ENCODE assay signal across 10 cellular contexts in genomic region chr14:32986791-32987545, GRCh38. TPM values are rescaled to one million over a fixed set of nuclear protein-coding genes. Genes with fewer than 3 reads are reported as not detected.
DNase-seq lines count a peak whose midpoint lies in the region; ATAC-seq and TF ChIP-seq lines count a peak whose summit lies in the region.
"Had no signal": no experiment of that assay in that cellular context is flagged by ENCODE, and none has a peak within 500 bp of the region (broad histone marks: within the 10 kb centered on the region; RNA-seq: fewer than 3 reads in every experiment).

No MANE protein-coding gene starts in this region.

- H3K9me3 ChIP-seq in right atrium auricular region (no peaks in the 10 kb centered on the region), duodenal mucosa (ENCODE audit: control insufficient read depth in 1 of 2, low read length in 2 of 2) (no peaks in the 10 kb centered on the region), mesenchymal stem cell (ENCODE audit: control insufficient read depth, low read length) (no peaks in the 10 kb centered on the region)

- H3K79me1 ChIP-seq in mesenchymal stem cell (replicated peaks; ENCODE audit: low read length, poor library complexity, severe bottlenecking), result no peaks in the 10 kb centered on the region

- no peaks in the 10 kb centered on the region for H3K36me3 ChIP-seq in right atrium auricular region
- no peaks in the 10 kb centered on the region for H3K36me3 ChIP-seq in duodenal mucosa (ENCODE audit: control insufficient read depth in 1 of 2, insufficient read depth in 2 of 2, low read length in 2 of 2)
- H3K36me3 ChIP-seq in mesenchymal stem cell (ENCODE audit: control insufficient read depth in 1 of 2, insufficient read depth in 2 of 2, low read depth in 1 of 2, low read length in 2 of 2), result no peaks in the 10 kb centered on the region

- peak overlapping the region; percentile 49 for H2BK120ac ChIP-seq in mesenchymal stem cell (ENCODE audit: low read depth, low read length)

- H4K8ac ChIP-seq in mesenchymal stem cell (ENCODE audit: low read length), result no peak overlapping the region

- peaks cover 6% of the 10 kb centered on the region for H3K4me1 Mint-ChIP-seq in type B pancreatic cell (ENCODE audit: unreplicated experiment)

- intact Hi-C loops in Right ventricle myocardium inferior (cut with DNase I), result no loop called here

- DNase-seq in Right ventricle myocardium inferior (ENCODE audit: missing footprints), result no peak
- no peak for DNase-seq in right atrium auricular region (ENCODE audit: low spot score)
- DNase-seq in mesenchymal stem cell, result peak; percentile 63
- DNase-seq in type B pancreatic cell (ENCODE audit: extremely low spot score, unreplicated experiment), result no peak
- DNase-seq in mesenteric fat pad (ENCODE audit: low spot score), result no peak
- DNase-seq: stimulated activated CD8-positive, alpha-beta memory T cell treated with anti-CD3 and anti-CD28 coated beads, Interleukin-4, amount 100 ng/mL, for 48 hours had no signal

- H3K23ac ChIP-seq in mesenchymal stem cell (ENCODE audit: low read length in 2 of 2), result peak overlapping the region in 1 of 2 experiments; percentile 72

- H3K4me3 Mint-ChIP-seq in type B pancreatic cell, result peak overlapping the region; percentile 42

- H3K27ac ChIP-seq in right atrium auricular region (peak overlapping the region in 1 of 2 donors; percentile 66), duodenal mucosa (ENCODE audit: low read depth, low read length) (peak overlapping the region; percentile 2), mesenchymal stem cell (ENCODE audit: low read length, poor library complexity, severe bottlenecking) (no peak overlapping the region)
- H3K27ac ChIP-seq: skin epidermis had no signal

- H3K18ac ChIP-seq in mesenchymal stem cell (ENCODE audit: low read depth in 1 of 2, low read length in 2 of 2), result peak overlapping the region; percentile 48 to 71

- no peak for TF ChIP-seq CTCF in right atrium auricular region (IDR thresholded peaks at IDR 0.05)
- TF ChIP-seq CTCF in type B pancreatic cell (conservative IDR thresholded peaks at IDR 0.05), result no peak

- H3K9ac ChIP-seq in duodenal mucosa (ENCODE audit: low read depth in 1 of 2, low read length in 2 of 2) (no peak overlapping the region), mesenchymal stem cell (ENCODE audit: low read length) (no peak overlapping the region)

- no peak overlapping the region for H2AK5ac ChIP-seq in mesenchymal stem cell (ENCODE audit: low read length, severe bottlenecking)

- H3K4me2 ChIP-seq in mesenchymal stem cell (ENCODE audit: low read length, poor library complexity, severe bottlenecking), result no peak overlapping the region

- no peak overlapping the region for H3K4ac ChIP-seq in mesenchymal stem cell (ENCODE audit: low read depth in 1 of 2, low read length in 2 of 2)

- H3K4me1 ChIP-seq in right atrium auricular region, result no peaks in the 10 kb centered on the region
- no peaks in the 10 kb centered on the region for H3K4me1 ChIP-seq in duodenal mucosa (ENCODE audit: control insufficient read depth in 1 of 2, insufficient read depth in 2 of 2, low read length in 2 of 2)
- peaks cover 2% of the 10 kb centered on the region for H3K4me1 ChIP-seq in mesenchymal stem cell (ENCODE audit: control insufficient read depth, insufficient read depth, low read depth, low read length)

- H2BK15ac ChIP-seq in mesenchymal stem cell (ENCODE audit: low read depth, poor library complexity, severe bottlenecking), result peak overlapping the region; percentile 23

- peak overlapping the region; percentile 31 to 89 for H2BK12ac ChIP-seq in mesenchymal stem cell (ENCODE audit: low read length in 2 of 2)

- H3K27me3 Mint-ChIP-seq in type B pancreatic cell, result no peaks in the 10 kb centered on the region

- WGBS in mesenchymal stem cell, result 94% methylated on average over 3 of the region's 7 CpGs

- H4K91ac ChIP-seq in mesenchymal stem cell (ENCODE audit: low read length), result no peak overlapping the region

- H2BK5ac ChIP-seq in mesenchymal stem cell (ENCODE audit: low read depth, low read length, poor library complexity, severe bottlenecking), result no peak overlapping the region

- no peaks in the 10 kb centered on the region for H3K27me3 ChIP-seq in right atrium auricular region
- H3K27me3 ChIP-seq in duodenal mucosa (ENCODE audit: control insufficient read depth in 1 of 2, insufficient read depth in 2 of 2, low read length in 2 of 2), result no peaks in the 10 kb centered on the region
- no peaks in the 10 kb centered on the region for H3K27me3 ChIP-seq in mesenchymal stem cell (ENCODE audit: control insufficient read depth in 1 of 2, insufficient read depth in 1 of 2, low read length in 2 of 2)

- ATAC-seq in Right ventricle myocardium inferior (peak; percentile 79), HG03565 (IDR thresholded peaks at IDR 0.05; ENCODE audit: unreplicated experiment) (no peak), HG02885 (IDR thresholded peaks at IDR 0.05; ENCODE audit: poor library complexity, unreplicated experiment) (no peak)

- no peak overlapping the region for H2AFZ ChIP-seq in mesenchymal stem cell (ENCODE audit: low read depth, low read length)

- H3K14ac ChIP-seq in mesenchymal stem cell (ENCODE audit: low read length in 2 of 2), result no peak overlapping the region

- H3K36me3 Mint-ChIP-seq in type B pancreatic cell, result no peaks in the 10 kb centered on the region

- H3K9me3 Mint-ChIP-seq in type B pancreatic cell, result peaks cover 7% of the 10 kb centered on the region

- H3K27ac Mint-ChIP-seq in type B pancreatic cell, result peak overlapping the region; percentile 12

- no peak overlapping the region for H3K4me3 ChIP-seq in right atrium auricular region
- H3K4me3 ChIP-seq in duodenal mucosa (ENCODE audit: low read depth in 1 of 2, low read length in 2 of 2), result no peak overlapping the region
- no peak overlapping the region for H3K4me3 ChIP-seq in mesenchymal stem cell (ENCODE audit: insufficient read depth in 1 of 2, low read depth in 1 of 2, low read length in 2 of 2)
- H3K4me3 ChIP-seq: skin epidermis had no signal

RNA-seq across cellular contexts. Expression of gene NPAS3, which starts 48.3 kb away (rescaled TPM):
- total RNA-seq in Right ventricle myocardium inferior (1.9 TPM), right atrium auricular region (1 to 10 TPM in 1 of 2 donors, under 1 TPM in 1; 0.67 to 1.3 TPM), type B pancreatic cell (ENCODE audit: low replicate concordance) (3.4 and 8.7 TPM in 2 replicates), mesenteric fat pad (3.6 TPM)
- polyA plus RNA-seq in mesenchymal stem cell (2013, experiment 1 of 2), result 2.7 TPM
- 2.9 TPM for polyA plus RNA-seq in mesenchymal stem cell (2013, experiment 2 of 2)
